Comparison of ENCODE assay signal across 8 cellular contexts in genomic region chr1:160837558-160838205, GRCh38. TPM values are rescaled to one million over a fixed set of nuclear protein-coding genes. Genes with fewer than 3 reads are reported as not detected.
DNase-seq lines count a peak whose midpoint lies in the region; ATAC-seq and TF ChIP-seq lines count a peak whose summit lies in the region.

No MANE protein-coding gene starts in this region.

- H3K27ac Mint-ChIP-seq in IgD-negative memory B cell: peak overlapping the region; percentile 44 to 83 (median 80)

- no peaks in the 10 kb centered on the region for H3K36me3 Mint-ChIP-seq in IgD-negative memory B cell

- H3K27me3 ChIP-seq in esophagus squamous epithelium (no peaks in the 10 kb centered on the region), vagina (no peaks in the 10 kb centered on the region)

- no peaks in the 10 kb centered on the region for H3K36me3 ChIP-seq in esophagus squamous epithelium
- no peaks in the 10 kb centered on the region for H3K36me3 ChIP-seq in vagina

- peak; percentile 83 for ATAC-seq in GM21390 (IDR thresholded peaks at IDR 0.05; ENCODE audit: unreplicated experiment)

- no peaks in the 10 kb centered on the region for H3K9me3 Mint-ChIP-seq in IgD-negative memory B cell

- peaks cover 0 to 19% (median 4%) of the 10 kb centered on the region in 3 donors for H3K4me1 ChIP-seq in esophagus squamous epithelium
- no peaks in the 10 kb centered on the region for H3K4me1 ChIP-seq in vagina

- peak in 2 of 6 experiments; percentile 14 to 28 for TF ChIP-seq CTCF in esophagus squamous epithelium (IDR thresholded peaks at IDR 0.05)
- no peak for TF ChIP-seq CTCF in vagina (IDR thresholded peaks at IDR 0.05)

- 67 to 77% methylated on average over 6 to 8 of the region's 9 CpGs for WGBS in esophagus squamous epithelium, 2 donors

- H3K4me3 ChIP-seq in esophagus squamous epithelium: no peak overlapping the region
- H3K4me3 ChIP-seq in vagina: no peak overlapping the region

- H3K27ac ChIP-seq in esophagus squamous epithelium: peak overlapping the region in 2 of 4 donors; percentile 54
- H3K27ac ChIP-seq in vagina: no peak overlapping the region

- H3K27me3 Mint-ChIP-seq in IgD-negative memory B cell: peaks cover 3% of the 10 kb centered on the region

- peaks cover 22 to 39% (median 34%) of the 10 kb centered on the region in 3 donors for H3K4me1 Mint-ChIP-seq in IgD-negative memory B cell

- no peak for TF ChIP-seq POLR2A in esophagus squamous epithelium (IDR thresholded peaks at IDR 0.05)
- no peak for TF ChIP-seq POLR2A in vagina (IDR thresholded peaks at IDR 0.05)

- H3K9me3 ChIP-seq in esophagus squamous epithelium (no peaks in the 10 kb centered on the region), vagina (no peaks in the 10 kb centered on the region)

- DNase-seq in ELR (ENCODE audit: low read depth) (peak; percentile 40), esophagus squamous epithelium (lab: John Stamatoyannopoulos, UW) (peak; percentile 33), NCI-H2196 (lab: John Stamatoyannopoulos, UW; ENCODE audit: unreplicated experiment) (no peak), vagina (ENCODE audit: extremely low spot score in 2 of 2) (no peak)
- peak; percentile 76 for DNase-seq in activated CD4-positive, alpha-beta T cell treated with anti-CD3 and anti-CD28 coated beads, Interleukin-2, amount 50 U/mL, for 1 hour
- DNase-seq in stimulated activated CD4-positive, alpha-beta T cell treated with anti-CD3 and anti-CD28 coated beads, Interleukin-2, amount 100 ng/mL, for 48 hours: peak; percentile 57 to 58

- peak overlapping the region in 2 of 4 donors; percentile 27 to 62 for H3K4me3 Mint-ChIP-seq in IgD-negative memory B cell

- intact Hi-C loops in esophagus squamous epithelium (cut with DNase I): loop anchor here (10.0 kb wide), 4 partner anchors 113 to 297 kb away; partner anchors contain the start of genes DEDD and ITLN2
- intact Hi-C loops in vagina (cut with DNase I): no loop called here

RNA-seq across cellular contexts. Expression of gene CD244, which starts 25.0 kb away (rescaled TPM):
- 1.6 TPM for polyA plus RNA-seq in IgD-negative memory B cell
- total RNA-seq in esophagus squamous epithelium: 1 to 10 TPM in 1 of 4 donors, under 1 TPM in 3; 0.18 to 1.7 (median 0.56) TPM
- total RNA-seq in vagina: 2.0 TPM

RNA-seq across cellular contexts. Expression of gene LY9, which starts 41.7 kb away (rescaled TPM):
- polyA plus RNA-seq in IgD-negative memory B cell: 158 TPM
- total RNA-seq in esophagus squamous epithelium (1 to 10 TPM in 1 of 4 donors, under 1 TPM in 3; 0.26 to 3.2 (median 0.60) TPM), vagina (4.7 TPM)

RNA-seq across cellular contexts. Expression of gene ITLN1, which starts 47.3 kb away (rescaled TPM):
- not detected for polyA plus RNA-seq in IgD-negative memory B cell
- not detected for total RNA-seq in esophagus squamous epithelium
- 1.5 TPM for total RNA-seq in vagina

Comparison
In these comparisons a context has a peak if more than half of its experiments do, and no peak if none do; other contexts are left out.
1. DNase-seq: peak in ELR (single experiment), activated CD4-positive, alpha-beta T cell treated with anti-CD3 and anti-CD28 coated beads, Interleukin-2, amount 50 U/mL, for 1 hour (single experiment), esophagus squamous epithelium (single experiment) and stimulated activated CD4-positive, alpha-beta T cell treated with anti-CD3 and anti-CD28 coated beads, Interleukin-2, amount 100 ng/mL, for 48 hours (2 of 2); none in NCI-H2196 (single experiment) and vagina (0 of 2).